ENCODE assay signal across 11 cellular contexts in the genomic region with DNA sequence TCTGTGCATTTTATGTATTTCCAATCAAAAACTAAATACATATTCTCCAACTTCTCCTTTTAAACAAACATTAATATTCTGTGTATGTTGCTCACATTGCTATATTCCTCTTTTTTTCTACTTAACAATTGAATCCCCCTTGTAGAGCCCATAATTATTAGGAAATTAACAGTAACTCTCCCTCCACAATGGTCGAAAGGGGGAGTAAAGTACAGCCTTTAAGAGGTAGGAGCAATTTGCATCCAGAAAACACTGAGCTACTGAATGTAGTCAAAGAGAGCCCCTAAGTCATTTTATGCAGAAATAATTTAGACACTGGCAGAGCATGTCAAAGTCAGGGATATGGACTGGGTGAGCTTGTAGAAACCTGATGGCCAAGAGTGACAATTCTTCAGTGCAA. TPM values are rescaled to one million over a fixed set of nuclear protein-coding genes. Genes with fewer than 3 reads are reported as not detected.
A peak's percentile ranks its signal among the peaks of the same experiment; 100 is the strongest.
DNase-seq lines count a peak whose midpoint lies in the region; TF ChIP-seq lines count a peak whose summit lies in the region.
"Had no signal": no experiment of that assay in that cellular context is flagged by ENCODE, and none has a peak within 500 bp of the region (broad histone marks: within the 10 kb centered on the region; RNA-seq: fewer than 3 reads in every experiment).

No MANE protein-coding gene starts in this region.

- H3K4me3 ChIP-seq in cardiac fibroblast (replicated peaks in 1 of 2; ENCODE audit: low read depth in 2 of 2, low read length in 2 of 2): no peak overlapping the region
- no peak overlapping the region for H3K4me3 ChIP-seq in neural cell (ENCODE audit: low read length)

- in situ Hi-C loops in ACHN (cut with HindIII; ENCODE audit: low pct_ligation_motif_present, low pct_unique_long_range_greater_than_20kb, low sequenced_read_pairs): no loop called here

- H3K27ac ChIP-seq in neural cell (ENCODE audit: low read length): no peak overlapping the region

- DNase-seq in DMS 273 (lab: John Stamatoyannopoulos, UW; ENCODE audit: unreplicated experiment) (peak; percentile 52), DMS 273 treated with DMSO at 0.1 percent for 48 hours (lab: John Stamatoyannopoulos, UW) (no peak), NCI-H1694 treated with DMSO at 0.1 percent for 48 hours (lab: John Stamatoyannopoulos, UW) (peak; percentile 62), cardiac fibroblast (ENCODE audit: low read depth in 2 of 2) (peak; percentile 25 to 37), ACHN (no peak), pons (ENCODE audit: low spot score) (no peak), germinal center (ENCODE audit: low spot score) (no peak)
- DNase-seq: 8988T; activated T-cell treated with anti-CD3 and anti-CD28 coated beads, Interleukin-2, amount 50 U/mL, for 24 hours; MV-4-11 had no signal

- no peaks in the 10 kb centered on the region for H3K36me3 ChIP-seq in neural cell (ENCODE audit: insufficient read depth, low read length)

- no peaks in the 10 kb centered on the region for H3K9me2 ChIP-seq in neural cell (ENCODE audit: insufficient read depth, low read length)

- no peak overlapping the region for H3K9ac ChIP-seq in neural cell (ENCODE audit: low read length)

- H3K9me3 ChIP-seq in neural cell (ENCODE audit: low read length): no peaks in the 10 kb centered on the region

- no peaks in the 10 kb centered on the region for H4K20me1 ChIP-seq in neural cell (ENCODE audit: insufficient read depth)

- H3F3A ChIP-seq in neural cell (ENCODE audit: insufficient read depth, low read length, poor library complexity, severe bottlenecking): no peaks in the 10 kb centered on the region

- no peak for TF ChIP-seq EP300 in neural cell (conservative IDR thresholded peaks at IDR 0.05; ENCODE audit: poor library complexity, severe bottlenecking)

- H2AFZ ChIP-seq in neural cell (ENCODE audit: low read depth, low read length): no peak overlapping the region

- peak; percentile 27 for TF ChIP-seq RAD21 in neural cell (conservative IDR thresholded peaks at IDR 0.05)

- H3K4me2 ChIP-seq in neural cell (ENCODE audit: low read length): no peak overlapping the region

- no peaks in the 10 kb centered on the region for H3K79me2 ChIP-seq in neural cell (replicated peaks; ENCODE audit: insufficient read depth, low read length)

- TF ChIP-seq CTCF in cardiac fibroblast (IDR thresholded peaks at IDR 0.05; ENCODE audit: low read depth, low read length): no peak
- TF ChIP-seq CTCF in neural cell (IDR thresholded peaks at IDR 0.05; ENCODE audit: poor library complexity, severe bottlenecking): no peak

- H3K27me3 ChIP-seq in neural cell (ENCODE audit: insufficient read depth, low read depth, low read length): no peaks in the 10 kb centered on the region

TF ChIP-seq in neural cell, 6 proteins besides CTCF, POLR2A, EP300 and RAD21:
- no peak for TF ChIP-seq SMC3 (conservative IDR thresholded peaks at IDR 0.05; ENCODE audit: poor library complexity)
- TF ChIP-seq POLR2AphosphoS5 (IDR thresholded peaks at IDR 0.05): no peak
- no peak for TF ChIP-seq TAF1 (IDR thresholded peaks at IDR 0.05; ENCODE audit: low read depth)

RNA-seq across cellular contexts. Expression of a gene that starts 57.2 kb away (rescaled TPM):
- polyA plus RNA-seq in neural cell: 14.2 and 15.2 TPM in 2 replicates
- polyA minus RNA-seq in neural cell: 58.7 and 73.0 TPM in 2 replicates

Comparison
In these comparisons a context has a peak if more than half of its experiments do, and no peak if none do; other contexts are left out.
1. DNase-seq: peak in DMS 273 (single experiment), NCI-H1694 treated with DMSO at 0.1 percent for 48 hours (single experiment) and cardiac fibroblast (2 of 2); none in DMS 273 treated with DMSO at 0.1 percent for 48 hours (single experiment), ACHN (single experiment), pons (single experiment) and germinal center (single experiment).